19 cellular contexts compared by ENCODE assay signal in the genomic region with DNA sequence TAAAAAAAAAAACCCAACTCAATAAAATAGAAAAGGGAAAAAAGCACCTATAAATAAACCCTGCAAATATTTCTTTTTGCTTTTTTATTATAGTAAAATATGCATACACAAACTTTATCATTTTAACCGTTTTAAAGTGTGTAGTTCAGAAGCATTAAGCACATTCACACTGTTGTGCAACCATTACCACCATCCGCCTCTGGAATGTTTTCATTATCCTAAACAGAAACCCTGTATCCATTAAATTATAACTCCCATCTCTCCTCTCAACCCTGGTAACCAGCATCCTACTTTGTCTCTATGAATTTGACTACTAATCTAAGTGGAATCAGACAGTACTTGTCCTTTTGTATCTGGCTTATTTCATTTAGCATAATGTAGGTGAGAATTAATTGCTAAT.
"Had no signal": no experiment of that assay in that cellular context is flagged by ENCODE, and none has a peak within 500 bp of the region (broad histone marks: within the 10 kb centered on the region; RNA-seq: fewer than 3 reads in every experiment).

No MANE protein-coding gene starts in this region.

- H2AFZ ChIP-seq: neural progenitor cell had no signal

- H3K4me2 ChIP-seq: neural progenitor cell had no signal

- DNase-seq: activated CD4-positive, alpha-beta T cell treated with anti-CD3 and anti-CD28 coated beads, Interleukin-2, amount 50 U/mL, for 48 hours; activated CD8-positive, alpha-beta memory T cell treated with anti-CD3 and anti-CD28 coated beads, Interleukin-2, amount 10 ng/mL, durations not matched to agents 7 days and 5 days; activated naive CD4-positive, alpha-beta T cell treated with anti-CD3 and anti-CD28 coated beads for 36 hours; activated naive CD8-positive, alpha-beta T cell treated with anti-CD3 and anti-CD28 coated beads, Interleukin-2, amount 50 U/mL, for 24 hours; activated T-cell treated with anti-CD3 and anti-CD28 coated beads, Interleukin-2, amount 50 U/mL, for 1 hour; aorta; foreskin melanocyte; left colon; naive B cell; pancreas; stimulated activated CD4-positive, alpha-beta T cell treated with anti-CD3 and anti-CD28 coated beads, Interleukin-2, amount 100 ng/mL, for 48 hours; T-helper 1 cell; T1000 had no signal

- ATAC-seq: activated CD8-positive, alpha-beta memory T cell treated with anti-CD3 and anti-CD28 coated beads, Interleukin-2, amount 10 ng/mL, durations not matched to agents 7 days and 5 days; activated naive CD8-positive, alpha-beta T cell treated with anti-CD3 and anti-CD28 coated beads, Interleukin-2, amount 50 U/mL, for 24 hours; left colon; pancreas; stimulated activated memory B cell treated with anti-CD40 and anti-IgM and Interleukin-4, amounts not matched to agents 10 μg/mL and 1 μg/mL and 100 μg/mL, for 72 hours had no signal

- H3K36me3 ChIP-seq: neural progenitor cell, pancreas, tibial nerve, vagina had no signal

- H3K4me1 ChIP-seq: neural progenitor cell had no signal

- H3K27ac ChIP-seq: neural progenitor cell, pancreas, tibial nerve, vagina, VCaP had no signal

- H3K4me3 ChIP-seq: lung, neural progenitor cell, pancreas, tibial nerve, vagina had no signal

- H3K9me3 ChIP-seq: pancreas, tibial nerve, vagina had no signal

- H3K9ac ChIP-seq: neural progenitor cell had no signal

- H3K27me3 ChIP-seq: neural progenitor cell, pancreas, tibial nerve, vagina had no signal
